ENCODE assay signal across 8 cellular contexts in genomic region chr10:100020161-100020882, GRCh38. TPM values are rescaled to one million over a fixed set of nuclear protein-coding genes. Genes with fewer than 3 reads are reported as not detected.
DNase-seq lines count a peak whose midpoint lies in the region; ATAC-seq and TF ChIP-seq lines count a peak whose summit lies in the region.

No MANE protein-coding gene starts in this region.

- H3K27ac Mint-ChIP-seq in CD4-positive, CD25-positive, alpha-beta regulatory T cell, result no peak overlapping the region
- no peak overlapping the region for H3K27ac Mint-ChIP-seq in activated B cell treated with CpG ODN at 0.5 μM for 24 hours

- POLR2A ChIA-PET in activated B cell treated with CpG ODN at 0.5 μM for 24 hours (lab: Charles Lee), result interaction anchor here (1.1 kb wide), 1 partner anchor 24 kb away, joined by 3 read pairs; no protein-coding TSS in a partner anchor

- peaks cover 22% of the 10 kb centered on the region for H3K27me3 Mint-ChIP-seq in CD4-positive, CD25-positive, alpha-beta regulatory T cell
- no peaks in the 10 kb centered on the region for H3K27me3 Mint-ChIP-seq in activated B cell treated with CpG ODN at 0.5 μM for 24 hours

- peaks cover 2% of the 10 kb centered on the region for H3K27me3 ChIP-seq in CD4-positive, CD25-positive, alpha-beta regulatory T cell (ENCODE audit: control insufficient read depth, insufficient read depth, low read length)
- H3K27me3 ChIP-seq in Peyer's patch, result no peaks in the 10 kb centered on the region
- no peaks in the 10 kb centered on the region for H3K27me3 ChIP-seq in breast epithelium

- peak; percentile 22 to 31 for ATAC-seq in CD4-positive, CD25-positive, alpha-beta regulatory T cell (ENCODE audit: low read depth in 2 of 2)
- ATAC-seq in GM19438 (IDR thresholded peaks at IDR 0.05; ENCODE audit: low read depth, unreplicated experiment) (peak; percentile 85), HG03460 (IDR thresholded peaks at IDR 0.05; ENCODE audit: unreplicated experiment) (peak; percentile 82), activated B cell treated with CpG ODN at 0.5 μM for 24 hours (ENCODE audit: low read depth) (peak; percentile 68), Right ventricle myocardium inferior (no peak), GM18520 (IDR thresholded peaks at IDR 0.05; ENCODE audit: unreplicated experiment) (no peak)

- H3K4me3 Mint-ChIP-seq in CD4-positive, CD25-positive, alpha-beta regulatory T cell, result no peak overlapping the region
- H3K4me3 Mint-ChIP-seq in activated B cell treated with CpG ODN at 0.5 μM for 24 hours, result no peak overlapping the region

- TF ChIP-seq POLR2A in Peyer's patch (IDR thresholded peaks at IDR 0.05) (no peak), breast epithelium (IDR thresholded peaks at IDR 0.05) (no peak)

- H3K36me3 ChIP-seq in CD4-positive, CD25-positive, alpha-beta regulatory T cell (ENCODE audit: control insufficient read depth, insufficient read depth, low read length), result no peaks in the 10 kb centered on the region
- no peaks in the 10 kb centered on the region for H3K36me3 ChIP-seq in Peyer's patch
- no peaks in the 10 kb centered on the region for H3K36me3 ChIP-seq in breast epithelium

- no peaks in the 10 kb centered on the region for H3K9me3 Mint-ChIP-seq in CD4-positive, CD25-positive, alpha-beta regulatory T cell
- no peaks in the 10 kb centered on the region for H3K9me3 Mint-ChIP-seq in activated B cell treated with CpG ODN at 0.5 μM for 24 hours

- peak in 1 of 3 donors; percentile 24 for DNase-seq in CD4-positive, CD25-positive, alpha-beta regulatory T cell
- DNase-seq in activated B cell treated with CpG ODN at 0.5 μM for 24 hours (no peak), Peyer's patch (no peak), breast epithelium (ENCODE audit: low spot score in 2 of 2) (no peak), Right ventricle myocardium inferior (ENCODE audit: missing footprints) (no peak)

- no peaks in the 10 kb centered on the region for H3K36me3 Mint-ChIP-seq in CD4-positive, CD25-positive, alpha-beta regulatory T cell
- no peaks in the 10 kb centered on the region for H3K36me3 Mint-ChIP-seq in activated B cell treated with CpG ODN at 0.5 μM for 24 hours (ENCODE audit: low read depth)

- peaks cover 0 to 6% (median under 1%) of the 10 kb centered on the region in 4 donors for H3K4me1 Mint-ChIP-seq in CD4-positive, CD25-positive, alpha-beta regulatory T cell
- H3K4me1 Mint-ChIP-seq in activated B cell treated with CpG ODN at 0.5 μM for 24 hours, result peaks cover 22% of the 10 kb centered on the region

- H3K9me3 ChIP-seq in CD4-positive, CD25-positive, alpha-beta regulatory T cell (ENCODE audit: control insufficient read depth in 2 of 2, low read length in 2 of 2), result no peaks in the 10 kb centered on the region
- H3K9me3 ChIP-seq in Peyer's patch (no peaks in the 10 kb centered on the region), breast epithelium (no peaks in the 10 kb centered on the region)

- intact Hi-C loops in activated B cell treated with CpG ODN at 0.5 μM for 24 hours (cut with micrococcal nuclease) (no loop called here), breast epithelium (cut with DNase I; ENCODE audit: low total_unique reads) (no loop called here), Right ventricle myocardium inferior (cut with DNase I) (no loop called here)

- no peak for TF ChIP-seq CTCF in activated B cell treated with CpG ODN at 0.5 μM for 24 hours (IDR thresholded peaks at IDR 0.05)
- TF ChIP-seq CTCF in Peyer's patch (IDR thresholded peaks at IDR 0.05), result peak in 1 of 6 experiments; percentile 12
- no peak for TF ChIP-seq CTCF in breast epithelium (IDR thresholded peaks at IDR 0.05)

- CTCF ChIA-PET in activated B cell treated with CpG ODN at 0.5 μM for 24 hours (lab: Charles Lee), result interaction anchor here (1.4 to 3.3 kb wide), 3 partner anchors 10 to 175 kb away, joined by 6 to 15 read pairs (median 10); partner anchors contain the start of gene DNMBP

- H3K4me3 ChIP-seq in CD4-positive, CD25-positive, alpha-beta regulatory T cell (ENCODE audit: low read depth, low read length), result no peak overlapping the region
- no peak overlapping the region for H3K4me3 ChIP-seq in Peyer's patch
- no peak overlapping the region for H3K4me3 ChIP-seq in breast epithelium

- no peaks in the 10 kb centered on the region for H3K4me1 ChIP-seq in CD4-positive, CD25-positive, alpha-beta regulatory T cell (ENCODE audit: control insufficient read depth, insufficient read depth, low read length, poor library complexity, severe bottlenecking)
- H3K4me1 ChIP-seq in Peyer's patch, result no peaks in the 10 kb centered on the region
- H3K4me1 ChIP-seq in breast epithelium, result no peaks in the 10 kb centered on the region

- no peak overlapping the region for H3K27ac ChIP-seq in CD4-positive, CD25-positive, alpha-beta regulatory T cell (ENCODE audit: insufficient read depth, low read length, poor library complexity, severe bottlenecking)
- H3K27ac ChIP-seq in Peyer's patch (no peak overlapping the region), breast epithelium (no peak overlapping the region)

RNA-seq across cellular contexts. Expression of gene DNMBP, which starts 10.6 kb away (rescaled TPM):
- 2.4 TPM for total RNA-seq in CD4-positive, CD25-positive, alpha-beta regulatory T cell
- under 1 TPM; 0.22 to 0.82 (median 0.61) TPM for polyA plus RNA-seq in CD4-positive, CD25-positive, alpha-beta regulatory T cell
- total RNA-seq in activated B cell treated with CpG ODN at 0.5 μM for 24 hours, result 12.5 and 13.1 TPM in 2 replicates
- 10 to 100 TPM; 53.6 to 96.0 (median 69.6) TPM for total RNA-seq in Peyer's patch
- total RNA-seq in breast epithelium, result 10 to 100 TPM; 15.1 to 20.6 (median 15.5) TPM
- 6.6 TPM for total RNA-seq in Right ventricle myocardium inferior

Comparison
In these comparisons a context has a peak if more than half of its experiments do, and no peak if none do; other contexts are left out.
1. ATAC-seq: peak in CD4-positive, CD25-positive, alpha-beta regulatory T cell (2 of 2), GM19438 (single experiment), HG03460 (single experiment) and activated B cell treated with CpG ODN at 0.5 μM for 24 hours (single experiment); none in Right ventricle myocardium inferior (single experiment) and GM18520 (single experiment).